9 cellular contexts compared by ENCODE assay signal in genomic region chr3:104628185-104628789, GRCh38.
DNase-seq lines count a peak whose midpoint lies in the region; ATAC-seq and TF ChIP-seq lines count a peak whose summit lies in the region.
"Had no signal": no experiment of that assay in that cellular context is flagged by ENCODE, and none has a peak within 500 bp of the region (broad histone marks: within the 10 kb centered on the region; RNA-seq: fewer than 3 reads in every experiment).

No MANE protein-coding gene starts in this region.

- CTCF ChIA-PET in AG04450 (lab: Charles Lee), result interaction anchor here (0.5 to 0.8 kb wide), 4 partner anchors 17 to 890 kb away, joined by 3 to 4 read pairs (median 4); no protein-coding TSS in a partner anchor

- no peak overlapping the region for H3K4me3 Mint-ChIP-seq in activated T-helper 2 cell treated with anti-CD3 and anti-CD28 coated beads, Interferon-gamma antibody, Interleukin-2, Interleukin-4, amounts not matched to agents 10 μg/mL and 5 μg/mL and 100 μg/mL, durations not matched to agents 14 hours and 24 hours and 36 hours (ENCODE audit: low read depth)

- no peak overlapping the region for H3K27ac Mint-ChIP-seq in activated T-helper 2 cell treated with anti-CD3 and anti-CD28 coated beads, Interferon-gamma antibody, Interleukin-2, Interleukin-4, amounts not matched to agents 10 μg/mL and 5 μg/mL and 100 μg/mL, durations not matched to agents 14 hours and 24 hours and 36 hours

- H3K27me3 Mint-ChIP-seq in activated T-helper 2 cell treated with anti-CD3 and anti-CD28 coated beads, Interferon-gamma antibody, Interleukin-2, Interleukin-4, amounts not matched to agents 10 μg/mL and 5 μg/mL and 100 μg/mL, durations not matched to agents 14 hours and 24 hours and 36 hours (ENCODE audit: low read depth), result no peaks in the 10 kb centered on the region

- peak; percentile 24 for DNase-seq in AG04450 (ENCODE audit: low read depth, low spot score)
- no peak for DNase-seq in Peyer's patch
- no peak for DNase-seq in esophagus squamous epithelium (lab: John Stamatoyannopoulos, UW)
- DNase-seq in sciatic nerve (ENCODE audit: low spot score), result no peak
- no peak for DNase-seq in activated T-helper 2 cell treated with anti-CD3 and anti-CD28 coated beads, Interferon-gamma antibody, Interleukin-2, Interleukin-4, amounts not matched to agents 10 μg/mL and 5 μg/mL and 100 μg/mL, durations not matched to agents 14 hours and 24 hours and 36 hours (ENCODE audit: low spot score)
- no peak for DNase-seq in activated CD4-positive, alpha-beta T cell treated with anti-CD3 and anti-CD28 coated beads, Interleukin-2, amount 50 U/mL, for 4 hours

- H3K27ac ChIP-seq in AG04450 (ENCODE audit: low read depth, low read length) (no peak overlapping the region), Peyer's patch (no peak overlapping the region), esophagus squamous epithelium (no peak overlapping the region)

- H3K4me3 ChIP-seq in AG04450 (ENCODE audit: low read depth, low read length) (no peak overlapping the region), Peyer's patch (no peak overlapping the region), esophagus squamous epithelium (no peak overlapping the region)
- H3K4me3 ChIP-seq: HAP-1 had no signal

- no peaks in the 10 kb centered on the region for H3K9me3 Mint-ChIP-seq in activated T-helper 2 cell treated with anti-CD3 and anti-CD28 coated beads, Interferon-gamma antibody, Interleukin-2, Interleukin-4, amounts not matched to agents 10 μg/mL and 5 μg/mL and 100 μg/mL, durations not matched to agents 14 hours and 24 hours and 36 hours

- ATAC-seq in GM18511 (IDR thresholded peaks at IDR 0.05; ENCODE audit: unreplicated experiment) (peak; percentile 81), HG03442 (IDR thresholded peaks at IDR 0.05; ENCODE audit: unreplicated experiment) (peak; percentile 81), sciatic nerve (peak; percentile 53)

- H3K36me3 Mint-ChIP-seq in activated T-helper 2 cell treated with anti-CD3 and anti-CD28 coated beads, Interferon-gamma antibody, Interleukin-2, Interleukin-4, amounts not matched to agents 10 μg/mL and 5 μg/mL and 100 μg/mL, durations not matched to agents 14 hours and 24 hours and 36 hours (ENCODE audit: low read depth), result no peaks in the 10 kb centered on the region

- TF ChIP-seq POLR2A in Peyer's patch (IDR thresholded peaks at IDR 0.05) (no peak), esophagus squamous epithelium (IDR thresholded peaks at IDR 0.05) (no peak)

- POLR2A ChIA-PET in AG04450 (lab: Yijun Ruan, JAX), result no interaction called here

- whole genome bisulfite sequencing in esophagus squamous epithelium, 2 donors, result 45 to 53% methylated on average over 6 of the region's 6 CpGs

- intact Hi-C loops in esophagus squamous epithelium (cut with DNase I) (no loop called here), sciatic nerve (cut with DNase I) (no loop called here)
- intact Hi-C loops in activated T-helper 2 cell treated with anti-CD3 and anti-CD28 coated beads, Interferon-gamma antibody, Interleukin-2, Interleukin-4, amounts not matched to agents 10 μg/mL and 5 μg/mL and 100 μg/mL, durations not matched to agents 14 hours and 24 hours and 36 hours (cut with micrococcal nuclease), result no loop called here

- peaks cover 10% of the 10 kb centered on the region for H3K9me3 ChIP-seq in AG04450 (ENCODE audit: control insufficient read depth, insufficient read depth, low read length)
- H3K9me3 ChIP-seq in Peyer's patch, result peaks cover 0 to 6% (median 0%) of the 10 kb centered on the region in 4 donors
- no peaks in the 10 kb centered on the region for H3K9me3 ChIP-seq in esophagus squamous epithelium
- H3K9me3 ChIP-seq: HAP-1 had no signal

- H3K4me1 ChIP-seq in Peyer's patch (no peaks in the 10 kb centered on the region), esophagus squamous epithelium (no peaks in the 10 kb centered on the region)
- H3K4me1 ChIP-seq: HAP-1 had no signal

- no peaks in the 10 kb centered on the region for H3K4me1 Mint-ChIP-seq in activated T-helper 2 cell treated with anti-CD3 and anti-CD28 coated beads, Interferon-gamma antibody, Interleukin-2, Interleukin-4, amounts not matched to agents 10 μg/mL and 5 μg/mL and 100 μg/mL, durations not matched to agents 14 hours and 24 hours and 36 hours (ENCODE audit: low read depth)

- TF ChIP-seq CTCF in AG04450 (IDR thresholded peaks at IDR 0.05; ENCODE audit: low read depth, low read length) (peak; percentile 84), Peyer's patch (IDR thresholded peaks at IDR 0.05) (peak; percentile 12 to 49 (median 38)), esophagus squamous epithelium (IDR thresholded peaks at IDR 0.05) (peak in 5 of 6 experiments; percentile 36 to 56 (median 49))

- H3K27me3 ChIP-seq in AG04450 (ENCODE audit: control insufficient read depth, insufficient read depth, low read length), result no peaks in the 10 kb centered on the region
- no peaks in the 10 kb centered on the region for H3K27me3 ChIP-seq in Peyer's patch
- no peaks in the 10 kb centered on the region for H3K27me3 ChIP-seq in esophagus squamous epithelium

- no peaks in the 10 kb centered on the region for H3K36me3 ChIP-seq in Peyer's patch
- H3K36me3 ChIP-seq in esophagus squamous epithelium, result no peaks in the 10 kb centered on the region
- H3K36me3 ChIP-seq: HAP-1 had no signal
